Comparison of ENCODE assay signal across 13 cellular contexts in genomic region chr1:223557125-223557465, GRCh38.
A peak's percentile ranks its signal among the peaks of the same experiment; 100 is the strongest.
DNase-seq lines count a peak whose midpoint lies in the region; ATAC-seq and TF ChIP-seq lines count a peak whose summit lies in the region.
"Had no signal": no experiment of that assay in that cellular context is flagged by ENCODE, and none has a peak within 500 bp of the region (broad histone marks: within the 10 kb centered on the region; RNA-seq: fewer than 3 reads in every experiment).

No MANE protein-coding gene starts in this region.

- no peak overlapping the region for H3K4me2 ChIP-seq in OCI-LY3 (ENCODE audit: low read length)
- no peak overlapping the region for H3K4me2 ChIP-seq in mesendoderm (ENCODE audit: low read length)
- H3K4me2 ChIP-seq: BLaER1, GM23338, KMS-11 had no signal

- no peak overlapping the region for H4K8ac ChIP-seq in mesendoderm (ENCODE audit: low read depth, low read length)

- no peaks in the 10 kb centered on the region for H3K36me3 ChIP-seq in OCI-LY3 (replicated peaks; ENCODE audit: low read depth, low read length)
- H3K36me3 ChIP-seq in mesendoderm (ENCODE audit: control insufficient read depth, insufficient read depth, low read length): no peaks in the 10 kb centered on the region
- H3K36me3 ChIP-seq: BLaER1 had no signal

- ATAC-seq in GM19395 (IDR thresholded peaks at IDR 0.05; ENCODE audit: unreplicated experiment) (peak; percentile 9), left colon (peak; percentile 23)
- peak; percentile 21 for ATAC-seq in stimulated activated effector memory CD8-positive, alpha-beta T cell treated with anti-CD3 and anti-CD28 coated beads, Interleukin-12 subunit alpha, Interleukin-12 subunit beta, amount 100 ng/mL, for 72 hours

- no peaks in the 10 kb centered on the region for H3K79me2 ChIP-seq in OCI-LY3 (ENCODE audit: low read length)
- H3K79me2 ChIP-seq in mesendoderm (ENCODE audit: control insufficient read depth, insufficient read depth, low read length): no peaks in the 10 kb centered on the region

- no peak overlapping the region for H3K23ac ChIP-seq in mesendoderm (ENCODE audit: low read length)

- no peak overlapping the region for H3K27ac Mint-ChIP-seq in stimulated activated effector memory CD8-positive, alpha-beta T cell treated with anti-CD3 and anti-CD28 coated beads, Interleukin-12 subunit alpha, Interleukin-12 subunit beta, amount 100 ng/mL, for 72 hours
- H3K27ac Mint-ChIP-seq: GM23338 had no signal

- no peak overlapping the region for H3K56ac ChIP-seq in mesendoderm (ENCODE audit: low read length)

- H2AFZ ChIP-seq in OCI-LY3 (ENCODE audit: low read depth, low read length): no peak overlapping the region

- no peaks in the 10 kb centered on the region for H3K4me1 ChIP-seq in OCI-LY3 (ENCODE audit: low read length)
- H3K4me1 ChIP-seq in mesendoderm (ENCODE audit: control insufficient read depth, low read depth, low read length): no peaks in the 10 kb centered on the region

- no peak overlapping the region for H2BK15ac ChIP-seq in mesendoderm (replicated peaks; ENCODE audit: low read depth)

- no peaks in the 10 kb centered on the region for H3K79me1 ChIP-seq in mesendoderm (ENCODE audit: low read length)

- TF ChIP-seq CTCF in OCI-LY3 (IDR thresholded peaks at IDR 0.05; ENCODE audit: low read depth, low read length): 0 out of 2 replicates have a peak, but pooled peaks have one; percentile 1

- no peak overlapping the region for H2AK5ac ChIP-seq in mesendoderm (ENCODE audit: low read length)

- no peak overlapping the region for H4K5ac ChIP-seq in mesendoderm (ENCODE audit: low read length)

- H3K4me3 Mint-ChIP-seq in stimulated activated effector memory CD8-positive, alpha-beta T cell treated with anti-CD3 and anti-CD28 coated beads, Interleukin-12 subunit alpha, Interleukin-12 subunit beta, amount 100 ng/mL, for 72 hours: no peak overlapping the region
- H3K4me3 Mint-ChIP-seq: GM23338 had no signal

- no peak for DNase-seq in left colon
- no peak for DNase-seq in stimulated activated effector memory CD8-positive, alpha-beta T cell treated with anti-CD3 and anti-CD28 coated beads, Interleukin-12 subunit alpha, Interleukin-12 subunit beta, amount 100 ng/mL, for 72 hours (ENCODE audit: low spot score in 2 of 2)
- DNase-seq in COLO829 (ENCODE audit: low spot score): no peak
- DNase-seq in C1 segment of cervical spinal cord (lab: John Stamatoyannopoulos, UW): no peak
- DNase-seq in mesendoderm: no peak
- DNase-seq: NCI-H1105 treated with DMSO at 0.1 percent for 48 hours, NCI-H187 treated with DMSO at 0.1 percent for 48 hours had no signal

- no peak overlapping the region for H2BK120ac ChIP-seq in mesendoderm (ENCODE audit: low read depth, low read length)

- no peak overlapping the region for H2BK5ac ChIP-seq in mesendoderm (ENCODE audit: low read length)

- H3K4me3 ChIP-seq in OCI-LY3 (ENCODE audit: low read length): no peak overlapping the region
- H3K4me3 ChIP-seq in mesendoderm (ENCODE audit: low read length): no peak overlapping the region
- H3K4me3 ChIP-seq: BLaER1, GM23338 had no signal

- H3K27me3 ChIP-seq in OCI-LY3 (ENCODE audit: low read depth, low read length): peaks cover 26% of the 10 kb centered on the region
- no peaks in the 10 kb centered on the region for H3K27me3 ChIP-seq in mesendoderm (ENCODE audit: insufficient read depth, low read length, poor library complexity)
- H3K27me3 ChIP-seq: BLaER1 had no signal

- no peaks in the 10 kb centered on the region for H4K20me1 ChIP-seq in OCI-LY3 (ENCODE audit: insufficient read depth, low read length)
- H4K20me1 ChIP-seq: BLaER1 had no signal

- no peak overlapping the region for H3K9ac ChIP-seq in OCI-LY3 (ENCODE audit: low read length)
- H3K9ac ChIP-seq in mesendoderm (ENCODE audit: low read length): no peak overlapping the region
- H3K9ac ChIP-seq: BLaER1, KMS-11 had no signal

- intact Hi-C loops in left colon (cut with DNase I, micrococcal nuclease): no loop called here

- WGBS in mesendoderm (ENCODE audit: extremely low coverage, insufficient coverage, low lambda C conversion rate): no CpG with 5 or more reads among the region's 5 CpGs

- H3K9me3 ChIP-seq in OCI-LY3 (ENCODE audit: insufficient read depth, low read length): no peaks in the 10 kb centered on the region
- H3K9me3 ChIP-seq: BLaER1 had no signal

- H3K9me3 Mint-ChIP-seq in stimulated activated effector memory CD8-positive, alpha-beta T cell treated with anti-CD3 and anti-CD28 coated beads, Interleukin-12 subunit alpha, Interleukin-12 subunit beta, amount 100 ng/mL, for 72 hours: no peaks in the 10 kb centered on the region
- H3K9me3 Mint-ChIP-seq: GM23338 had no signal

- no peak overlapping the region for H3K18ac ChIP-seq in mesendoderm (ENCODE audit: low read length)

- no peaks in the 10 kb centered on the region for H3K36me3 Mint-ChIP-seq in stimulated activated effector memory CD8-positive, alpha-beta T cell treated with anti-CD3 and anti-CD28 coated beads, Interleukin-12 subunit alpha, Interleukin-12 subunit beta, amount 100 ng/mL, for 72 hours

- no peaks in the 10 kb centered on the region for H3K4me1 Mint-ChIP-seq in stimulated activated effector memory CD8-positive, alpha-beta T cell treated with anti-CD3 and anti-CD28 coated beads, Interleukin-12 subunit alpha, Interleukin-12 subunit beta, amount 100 ng/mL, for 72 hours
- H3K4me1 Mint-ChIP-seq: GM23338 had no signal

- H3K27ac ChIP-seq in OCI-LY3 (ENCODE audit: low read length) (no peak overlapping the region), mesendoderm (ENCODE audit: low read depth, low read length) (no peak overlapping the region)
- H3K27ac ChIP-seq: BLaER1, KMS-11, RWPE1 had no signal

- H3K4ac ChIP-seq in mesendoderm (ENCODE audit: low read depth, low read length): no peak overlapping the region
